ENCODE assay signal across 23 cellular contexts in the genomic region with DNA sequence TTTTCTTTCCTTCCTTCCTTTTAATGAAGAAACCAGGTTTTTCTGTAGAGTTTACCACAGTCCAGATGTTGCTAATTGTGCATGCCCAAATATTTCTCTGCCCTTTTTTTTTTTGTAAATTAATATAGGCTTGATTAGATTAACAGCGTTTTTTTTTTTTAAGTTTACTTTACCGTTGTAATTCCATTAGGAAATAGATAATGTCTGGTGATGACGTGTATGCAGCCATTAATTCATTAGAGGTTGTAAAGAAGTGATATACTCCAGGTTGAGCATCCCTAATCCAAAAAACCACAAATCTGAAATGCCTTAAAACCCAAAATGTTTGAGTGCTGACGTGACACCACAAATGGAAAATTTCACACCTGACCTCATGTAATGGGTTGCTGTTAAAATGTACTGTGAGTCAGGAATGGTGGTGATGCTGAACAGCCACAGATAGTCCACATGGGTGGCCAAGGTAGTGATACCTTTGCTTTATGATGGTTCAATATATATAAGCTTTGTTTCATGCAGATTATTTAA. TPM values are rescaled to one million over a fixed set of nuclear protein-coding genes. Genes with fewer than 3 reads are reported as not detected.
A peak's percentile ranks its signal among the peaks of the same experiment; 100 is the strongest.
DNase-seq lines count a peak whose midpoint lies in the region; ATAC-seq, FAIRE-seq and TF ChIP-seq lines count a peak whose summit lies in the region.
"Had no signal": no experiment of that assay in that cellular context is flagged by ENCODE, and none has a peak within 500 bp of the region (broad histone marks: within the 10 kb centered on the region; RNA-seq: fewer than 3 reads in every experiment).

No MANE protein-coding gene starts in this region.

- H3K4me1 ChIP-seq in SJCRH30 (peaks cover 18% of the 10 kb centered on the region), HepG2 (ENCODE audit: insufficient read depth, low read length) (no peaks in the 10 kb centered on the region)
- no peaks in the 10 kb centered on the region for H3K4me1 ChIP-seq in CD4-positive, alpha-beta memory T cell (ENCODE audit: insufficient read depth, low read length)
- H3K4me1 ChIP-seq: BLaER1 treated with 17β-estradiol and CSF1 and Interleukin-3, amounts not matched to agents 10 nM and 100 nM had no signal

- peaks cover 21% of the 10 kb centered on the region for H3K36me3 Mint-ChIP-seq in MCF 10A (ENCODE audit: insufficient read depth, unreplicated experiment)
- H3K36me3 Mint-ChIP-seq in CD4-positive, alpha-beta memory T cell = no peaks in the 10 kb centered on the region
- H3K36me3 Mint-ChIP-seq: CD8-positive, alpha-beta memory T cell had no signal

- no peak for TF ChIP-seq POLR2A in HepG2 (IDR thresholded peaks at IDR 0.05; ENCODE audit: insufficient read depth in 1 of 2, low read depth in 2 of 2, low read length in 2 of 2)

- no peak for TF ChIP-seq RAD21 in HepG2 (CRISPR knock-in tag; IDR thresholded peaks at IDR 0.05)

- H3K4me3 ChIP-seq in SJCRH30 = no peak overlapping the region
- no peak overlapping the region for H3K4me3 ChIP-seq in fibroblast of villous mesenchyme (ENCODE audit: low read depth, low read length)
- H3K4me3 ChIP-seq in HepG2 (replicated peaks in 1 of 3; ENCODE audit: insufficient read depth in 1 of 3, low read depth in 2 of 3, low read length in 3 of 3) = no peak overlapping the region
- H3K4me3 ChIP-seq in CD4-positive, alpha-beta memory T cell (ENCODE audit: low read length in 2 of 2) = no peak overlapping the region
- H3K4me3 ChIP-seq: BLaER1 treated with 17β-estradiol and CSF1 and Interleukin-3, amounts not matched to agents 10 nM and 100 nM; GM23338 had no signal

- DNase-seq in Daoy (ENCODE audit: low read depth) = peak; percentile 5
- peak; percentile 34 to 64 for DNase-seq in SJCRH30
- peak; percentile 63 for DNase-seq in amniotic epithelial cell (ENCODE audit: low read depth)
- DNase-seq in fibroblast of villous mesenchyme (ENCODE audit: low read depth) = peak; percentile 74
- DNase-seq in HepG2 (ENCODE audit: low spot score) = no peak
- DNase-seq in MCF 10A (ENCODE audit: unreplicated experiment) = no peak
- DNase-seq in NCI-H1694 (lab: John Stamatoyannopoulos, UW) = no peak
- DNase-seq in CD4-positive, alpha-beta memory T cell = no peak
- DNase-seq: 8988T; CD8-positive, alpha-beta memory T cell; COR-L47; DMS 273 treated with DMSO at 0.1 percent for 48 hours; DMS53; DND-41; HCEC 1CT; IMR-90 had no signal

- H3K4me2 ChIP-seq in HepG2 (ENCODE audit: low read depth, low read length) = no peak overlapping the region
- H3K4me2 ChIP-seq: BLaER1 treated with 17β-estradiol and CSF1 and Interleukin-3, amounts not matched to agents 10 nM and 100 nM; GM23338 had no signal

- H3K27me3 ChIP-seq in SJCRH30 (no peaks in the 10 kb centered on the region), HepG2 (ENCODE audit: control insufficient read depth in 1 of 2, insufficient read depth in 2 of 2, low read length in 2 of 2) (no peaks in the 10 kb centered on the region)
- no peaks in the 10 kb centered on the region for H3K27me3 ChIP-seq in CD4-positive, alpha-beta memory T cell (ENCODE audit: insufficient read depth, low read length)
- H3K27me3 ChIP-seq: BLaER1 treated with 17β-estradiol and CSF1 and Interleukin-3, amounts not matched to agents 10 nM and 100 nM had no signal

- no peak overlapping the region for H3K9ac ChIP-seq in HepG2 (ENCODE audit: insufficient read depth, low read depth, low read length)
- H3K9ac ChIP-seq: BLaER1 treated with 17β-estradiol and CSF1 and Interleukin-3, amounts not matched to agents 10 nM and 100 nM had no signal

- no peak for ATAC-seq in HepG2
- ATAC-seq: GM23338 had no signal

- no peak overlapping the region for H3K4me3 Mint-ChIP-seq in MCF 10A (ENCODE audit: unreplicated experiment)
- no peak overlapping the region for H3K4me3 Mint-ChIP-seq in CD4-positive, alpha-beta memory T cell
- H3K4me3 Mint-ChIP-seq: B cell; CD8-positive, alpha-beta memory T cell; GM23338 had no signal

- no peaks in the 10 kb centered on the region for H3K9me3 Mint-ChIP-seq in MCF 10A (ENCODE audit: unreplicated experiment)
- H3K9me3 Mint-ChIP-seq in CD4-positive, alpha-beta memory T cell = no peaks in the 10 kb centered on the region
- H3K9me3 Mint-ChIP-seq: CD8-positive, alpha-beta memory T cell; GM23338 had no signal

- no peak for TF ChIP-seq EP300 in HepG2 (IDR thresholded peaks at IDR 0.05; ENCODE audit: low read depth in 2 of 2, low read length in 2 of 2)
- TF ChIP-seq EP300 in HepG2 (CRISPR knock-in tag; IDR thresholded peaks at IDR 0.05; ENCODE audit: borderline replicate concordance) = no peak

- in situ Hi-C loops in HepG2 (cut with HindIII; ENCODE audit: extremely low pct_ligation_motif_present, low pct_unique_long_range_greater_than_20kb) = no loop called here

- TF ChIP-seq CTCF in fibroblast of villous mesenchyme (IDR thresholded peaks at IDR 0.05; ENCODE audit: insufficient read depth, low read depth, low read length) = no peak
- no peak for TF ChIP-seq CTCF in HepG2 (CRISPR knock-in tag; IDR thresholded peaks at IDR 0.05)
- no peak for TF ChIP-seq CTCF in MCF 10A (IDR thresholded peaks at IDR 0.05; ENCODE audit: unreplicated experiment)

- peak overlapping the region; percentile 66 for H3K27ac ChIP-seq in SJCRH30
- no peak overlapping the region for H3K27ac ChIP-seq in HepG2 (ENCODE audit: extremely low read length, insufficient read depth, low read length)
- no peak overlapping the region for H3K27ac ChIP-seq in CD4-positive, alpha-beta memory T cell (ENCODE audit: low read depth, low read length)
- H3K27ac ChIP-seq: BLaER1 treated with 17β-estradiol and CSF1 and Interleukin-3, amounts not matched to agents 10 nM and 100 nM; HL-60 had no signal

- H3K27me3 Mint-ChIP-seq in MCF 10A (ENCODE audit: insufficient read depth, unreplicated experiment) = no peaks in the 10 kb centered on the region
- no peaks in the 10 kb centered on the region for H3K27me3 Mint-ChIP-seq in CD4-positive, alpha-beta memory T cell
- H3K27me3 Mint-ChIP-seq: B cell; CD8-positive, alpha-beta memory T cell had no signal

- no peak for FAIRE-seq in HepG2 (lab: Jason Lieb, UNC)
- FAIRE-seq: G401.6, GM12891, H54 had no signal

- no TSS peak for BruUV-seq in HepG2 (replicated peaks; lab: Mats Ljungman, UMichigan)
- no TSS peak for BruUV-seq in MCF 10A (replicated peaks; lab: Mats Ljungman, UMichigan)

- H4K20me1 ChIP-seq in HepG2 (ENCODE audit: insufficient read depth, low read length) = no peaks in the 10 kb centered on the region
- H4K20me1 ChIP-seq: BLaER1 treated with 17β-estradiol and CSF1 and Interleukin-3, amounts not matched to agents 10 nM and 100 nM had no signal

- no peak overlapping the region for H3K27ac Mint-ChIP-seq in MCF 10A (ENCODE audit: low read depth, unreplicated experiment)
- no peak overlapping the region for H3K27ac Mint-ChIP-seq in CD4-positive, alpha-beta memory T cell
- H3K27ac Mint-ChIP-seq: B cell; CD8-positive, alpha-beta memory T cell; GM23338 had no signal

- no peaks in the 10 kb centered on the region for H3K79me2 ChIP-seq in HepG2 (ENCODE audit: insufficient read depth, low read length)

- 94% methylated on average over 4 of the region's 4 CpGs for WGBS in HepG2 (ENCODE audit: low lambda C conversion rate)

- peaks cover 74% of the 10 kb centered on the region for H3K36me3 ChIP-seq in SJCRH30
- H3K36me3 ChIP-seq in HepG2 (replicated peaks in 1 of 2; ENCODE audit: control insufficient read depth in 1 of 2, insufficient read depth in 2 of 2, low read length in 2 of 2) = peaks cover 2 to 18% of the 10 kb centered on the region in 2 experiments; a peak in 2 of 5 replicates
- H3K36me3 ChIP-seq in CD4-positive, alpha-beta memory T cell (ENCODE audit: insufficient read depth, low read length) = no peaks in the 10 kb centered on the region

- CTCF ChIA-PET in HepG2 (lab: Yijun Ruan, JAX; ENCODE audit: low intra/inter-chr PET ratio, low total read pairs) = no interaction called here
- CTCF ChIA-PET in MCF 10A (lab: Yijun Ruan, JAX) = interaction anchor here (0.6 to 1.4 kb wide), 3 partner anchors 48 to 394 kb away, joined by 3 to 6 read pairs (median 3); no protein-coding TSS in a partner anchor
- CTCF ChIA-PET in CD4-positive, alpha-beta memory T cell (lab: Charles Lee; ENCODE audit: partially characterized antibody) = no interaction called here

- no peaks in the 10 kb centered on the region for H3K9me3 ChIP-seq in SJCRH30 (replicated peaks)
- no peaks in the 10 kb centered on the region for H3K9me3 ChIP-seq in HepG2 (ENCODE audit: low read length)
- no peaks in the 10 kb centered on the region for H3K9me3 ChIP-seq in CD4-positive, alpha-beta memory T cell (ENCODE audit: control insufficient read depth in 1 of 2, low read length in 2 of 2)
- H3K9me3 ChIP-seq: BLaER1 treated with 17β-estradiol and CSF1 and Interleukin-3, amounts not matched to agents 10 nM and 100 nM had no signal

- intact Hi-C loops in HepG2 (cut with micrococcal nuclease; ENCODE audit: unreplicated experiment) (no loop called here), MCF 10A (cut with micrococcal nuclease) (no loop called here)
- intact Hi-C loops in CD4-positive, alpha-beta memory T cell (cut with micrococcal nuclease) = no loop called here

- POLR2A ChIA-PET in HepG2 (lab: Yijun Ruan, JAX) (no interaction called here), MCF 10A (lab: Yijun Ruan, JAX) (no interaction called here)
- POLR2A ChIA-PET in CD4-positive, alpha-beta memory T cell (lab: Charles Lee; ENCODE audit: partially characterized antibody) = no interaction called here

- no peak overlapping the region for H2AFZ ChIP-seq in HepG2 (ENCODE audit: low read length)
- H2AFZ ChIP-seq: GM23338 had no signal

- H3K4me1 Mint-ChIP-seq in MCF 10A (ENCODE audit: insufficient read depth, unreplicated experiment) = no peaks in the 10 kb centered on the region
- peaks cover 0 to 3% (median 0%) of the 10 kb centered on the region in 4 donors for H3K4me1 Mint-ChIP-seq in CD4-positive, alpha-beta memory T cell
- H3K4me1 Mint-ChIP-seq: B cell; CD8-positive, alpha-beta memory T cell; GM23338 had no signal

RNA-seq across cellular contexts. Expression of gene KNL1, which starts 43.2 kb away (rescaled TPM):
- 43.4 and 44.6 TPM in 2 replicates for total RNA-seq in Daoy (2014; rRNA removed; shearing (Covaris generic))
- 93.7 and 100 TPM in 2 replicates for total RNA-seq in SJCRH30 (2014; rRNA removed; shearing (Covaris generic))
- total RNA-seq in fibroblast of villous mesenchyme (12.9 and 22.9 TPM in 2 replicates), HepG2 (2016; rRNA removed; fragmentation: Illumina TruSeq; extraction: Trizol) (21.4 and 34.5 TPM in 2 replicates), MCF 10A (2022) (7.9 and 11.4 TPM in 2 replicates)
- total RNA-seq in HepG2 (2016; cell fraction: cytosol; rRNA removed; fragmentation: Illumina TruSeq; extraction: Trizol; ENCODE audit: low read depth) = 3.5 and 3.7 TPM in 2 replicates
- 20.6 and 35.0 TPM in 2 replicates for total RNA-seq in HepG2 (2016; cell fraction: insoluble cytoplasmic fraction; rRNA removed; fragmentation: Illumina TruSeq; extraction: Trizol)
- 4.5 and 7.0 TPM in 2 replicates for total RNA-seq in HepG2 (2016; cell fraction: membrane; rRNA removed; fragmentation: Illumina TruSeq; extraction: Trizol)
- total RNA-seq in HepG2 (2016; cell fraction: nucleus; rRNA removed; fragmentation: Illumina TruSeq; extraction: Trizol) = 32.4 and 33.6 TPM in 2 replicates
- polyA plus RNA-seq in HepG2 (2011; rRNA removed) = 6.1 and 8.0 TPM in 2 replicates
- polyA plus RNA-seq in HepG2 (2011; cell fraction: cytosol; rRNA removed) = 2.0 and 3.8 TPM in 2 replicates
- 3.9 and 5.0 TPM in 2 replicates for polyA plus RNA-seq in HepG2 (2011; cell fraction: nucleus; rRNA removed)
- 9.1 and 16.9 TPM in 2 replicates for polyA plus RNA-seq in HepG2 (2012)
- 1.1 and 1.3 TPM in 2 replicates for polyA plus RNA-seq in HepG2 (2016; cell fraction: cytosol; fragmentation: Illumina TruSeq; extraction: Trizol; ENCODE audit: low read depth)
- polyA plus RNA-seq in HepG2 (2016; cell fraction: insoluble cytoplasmic fraction; fragmentation: Illumina TruSeq; extraction: Trizol; ENCODE audit: low read depth) = 17.5 and 17.9 TPM in 2 replicates
- 2.7 and 3.5 TPM in 2 replicates for polyA plus RNA-seq in HepG2 (2016; cell fraction: membrane; fragmentation: Illumina TruSeq; extraction: Trizol; ENCODE audit: low read depth)
- 28.1 and 29.9 TPM in 2 replicates for polyA plus RNA-seq in HepG2 (2016; cell fraction: nucleus; fragmentation: Illumina TruSeq; extraction: Trizol; ENCODE audit: insufficient read depth, low read depth)
- polyA minus RNA-seq in HepG2 (2011; rRNA and poly(A)+ RNA removed; ENCODE audit: low replicate concordance) = 3.9 and 18.6 TPM in 2 replicates
- polyA minus RNA-seq in HepG2 (2011; cell fraction: cytosol; rRNA and poly(A)+ RNA removed) = 9.1 and 12.3 TPM in 2 replicates
- polyA minus RNA-seq in HepG2 (2011; cell fraction: nucleus; rRNA and poly(A)+ RNA removed) = 28.5 and 29.7 TPM in 2 replicates
- total RNA-seq in CD4-positive, alpha-beta memory T cell = 1 to 10 TPM in 1 of 2 experiments, under 1 TPM in 1; 0.99 to 1.2 TPM
- polyA plus RNA-seq in CD4-positive, alpha-beta memory T cell = under 1 TPM in 1 of 2 donors, not detected in 1; 0.10 TPM

RNA-seq across cellular contexts. Expression of gene RAD51, which starts 57.7 kb away (rescaled TPM):
- total RNA-seq in Daoy (2014; rRNA removed; shearing (Covaris generic)) = 17.9 and 18.7 TPM in 2 replicates
- total RNA-seq in SJCRH30 (2014; rRNA removed; shearing (Covaris generic)) = 37.5 and 48.0 TPM in 2 replicates
- 3.5 and 4.2 TPM in 2 replicates for total RNA-seq in fibroblast of villous mesenchyme
- total RNA-seq in HepG2 (2016; rRNA removed; fragmentation: Illumina TruSeq; extraction: Trizol) = 12.8 and 20.6 TPM in 2 replicates
- total RNA-seq in HepG2 (2016; cell fraction: cytosol; rRNA removed; fragmentation: Illumina TruSeq; extraction: Trizol; ENCODE audit: low read depth) = 3.3 and 4.3 TPM in 2 replicates
- total RNA-seq in HepG2 (2016; cell fraction: insoluble cytoplasmic fraction; rRNA removed; fragmentation: Illumina TruSeq; extraction: Trizol) = 15.4 and 17.8 TPM in 2 replicates
- total RNA-seq in HepG2 (2016; cell fraction: membrane; rRNA removed; fragmentation: Illumina TruSeq; extraction: Trizol) = 6.5 and 7.3 TPM in 2 replicates
- 10.1 and 12.1 TPM in 2 replicates for total RNA-seq in HepG2 (2016; cell fraction: nucleus; rRNA removed; fragmentation: Illumina TruSeq; extraction: Trizol)
- 6.2 and 8.5 TPM in 2 replicates for polyA plus RNA-seq in HepG2 (2011; rRNA removed)
- 6.3 and 7.9 TPM in 2 replicates for polyA plus RNA-seq in HepG2 (2011; cell fraction: cytosol; rRNA removed)
- polyA plus RNA-seq in HepG2 (2011; cell fraction: nucleus; rRNA removed) = 4.9 and 5.2 TPM in 2 replicates
- 3.7 and 8.8 TPM in 2 replicates for polyA plus RNA-seq in HepG2 (2012)
- polyA plus RNA-seq in HepG2 (2016; cell fraction: cytosol; fragmentation: Illumina TruSeq; extraction: Trizol; ENCODE audit: low read depth) = 2.7 and 3.1 TPM in 2 replicates
- 42.2 and 42.8 TPM in 2 replicates for polyA plus RNA-seq in HepG2 (2016; cell fraction: insoluble cytoplasmic fraction; fragmentation: Illumina TruSeq; extraction: Trizol; ENCODE audit: low read depth)
- 6.1 and 7.0 TPM in 2 replicates for polyA plus RNA-seq in HepG2 (2016; cell fraction: membrane; fragmentation: Illumina TruSeq; extraction: Trizol; ENCODE audit: low read depth)
- polyA plus RNA-seq in HepG2 (2016; cell fraction: nucleus; fragmentation: Illumina TruSeq; extraction: Trizol; ENCODE audit: insufficient read depth, low read depth) = 18.7 and 21.0 TPM in 2 replicates
- 23.6 and 59.0 TPM in 2 replicates for polyA minus RNA-seq in HepG2 (2011; rRNA and poly(A)+ RNA removed; ENCODE audit: low replicate concordance)
- polyA minus RNA-seq in HepG2 (2011; cell fraction: cytosol; rRNA and poly(A)+ RNA removed) = 2.3 and 6.5 TPM in 2 replicates
- polyA minus RNA-seq in HepG2 (2011; cell fraction: nucleus; rRNA and poly(A)+ RNA removed) = 4.8 and 7.3 TPM in 2 replicates
- 6.1 and 7.1 TPM in 2 replicates for total RNA-seq in MCF 10A (2022)
- total RNA-seq in CD4-positive, alpha-beta memory T cell = 1 to 10 TPM in 1 of 2 experiments, under 1 TPM in 1; 0.93 to 1.7 TPM
- 1 to 10 TPM in 1 of 2 donors, under 1 TPM in 1; 0.21 to 1.6 TPM for polyA plus RNA-seq in CD4-positive, alpha-beta memory T cell

Comparison
In these comparisons a context has a peak if more than half of its experiments do, and no peak if none do; other contexts are left out.
1. DNase-seq: peak in Daoy (single experiment), SJCRH30 (2 of 2), amniotic epithelial cell (single experiment) and fibroblast of villous mesenchyme (single experiment); none in HepG2 (single experiment), MCF 10A (single experiment), NCI-H1694 (single experiment) and CD4-positive, alpha-beta memory T cell (0 of 5).